In the genomic region with DNA sequence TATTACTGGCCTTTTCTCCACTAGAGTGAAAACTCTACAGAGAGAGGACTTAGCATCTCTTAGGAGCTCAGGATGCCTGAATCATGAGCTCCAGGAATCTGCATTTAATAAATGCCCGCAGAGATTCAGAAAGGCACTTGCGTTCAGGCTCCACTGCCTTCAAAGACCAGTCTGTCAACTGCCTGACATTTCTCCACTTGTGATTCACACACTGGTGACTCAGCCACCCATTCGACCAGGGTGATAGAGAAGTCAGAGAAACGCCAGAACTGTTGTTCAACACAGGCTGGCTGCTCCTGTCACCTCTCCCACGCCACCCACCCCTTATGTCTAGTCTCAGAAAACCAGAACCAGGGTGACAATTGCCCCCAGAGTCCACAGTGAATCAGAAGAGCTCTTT, we compare ENCODE assay signal across 8 cellular contexts. TPM values are rescaled to one million over a fixed set of nuclear protein-coding genes. Genes with fewer than 3 reads are reported as not detected.
DNase-seq lines count a peak whose midpoint lies in the region; ATAC-seq, FAIRE-seq and TF ChIP-seq lines count a peak whose summit lies in the region.

No MANE protein-coding gene starts in this region.

- no peaks in the 10 kb centered on the region for H3K9me3 ChIP-seq in astrocyte (ENCODE audit: insufficient read depth, low read depth, low read length)
- H3K9me3 ChIP-seq in muscle layer of duodenum (ENCODE audit: control insufficient read depth in 1 of 2, low read length in 2 of 2): no peaks in the 10 kb centered on the region
- H3K9me3 ChIP-seq in thyroid gland: no peaks in the 10 kb centered on the region

- H4K20me1 ChIP-seq in astrocyte (ENCODE audit: insufficient read depth, low read length): no peaks in the 10 kb centered on the region

- H3K9me3 Mint-ChIP-seq in astrocyte (ENCODE audit: unreplicated experiment): no peaks in the 10 kb centered on the region

- H3K27me3 ChIP-seq in astrocyte (ENCODE audit: insufficient read depth, low read length): no peaks in the 10 kb centered on the region
- H3K27me3 ChIP-seq in muscle layer of duodenum (ENCODE audit: low read depth, low read length): no peaks in the 10 kb centered on the region
- no peaks in the 10 kb centered on the region for H3K27me3 ChIP-seq in thyroid gland

- intact Hi-C loops in thyroid gland (cut with DNase I): no loop called here

- H3K36me3 ChIP-seq in astrocyte (ENCODE audit: insufficient read depth, low read length) (no peaks in the 10 kb centered on the region), muscle layer of duodenum (ENCODE audit: control insufficient read depth in 1 of 2, insufficient read depth in 2 of 2, low read length in 2 of 2) (no peaks in the 10 kb centered on the region), thyroid gland (no peaks in the 10 kb centered on the region)

- no peaks in the 10 kb centered on the region for H3K36me3 Mint-ChIP-seq in astrocyte (ENCODE audit: low read depth, unreplicated experiment)

- no peaks in the 10 kb centered on the region for H3K27me3 Mint-ChIP-seq in astrocyte (ENCODE audit: low read depth, unreplicated experiment)

- H3K4me2 ChIP-seq in astrocyte (ENCODE audit: low read length): peak overlapping the region; percentile 74

- H3K9ac ChIP-seq in astrocyte (ENCODE audit: low read length): peak overlapping the region; percentile 41

- no peak overlapping the region for H3K4me3 Mint-ChIP-seq in astrocyte (ENCODE audit: unreplicated experiment)

- DNase-seq in activated T-cell treated with anti-CD3 and anti-CD28 coated beads for 24 hours (ENCODE audit: low read depth) (peak; percentile 81), RPMI7951 (ENCODE audit: low read depth) (peak; percentile 80), astrocyte (ENCODE audit: low read depth) (peak; percentile 82), thyroid gland (peak; percentile 60 to 73), NCI-H510A treated with DMSO at 0.1 percent for 48 hours (lab: John Stamatoyannopoulos, UW) (no peak)
- DNase-seq in activated T-cell treated with anti-CD3 and anti-CD28 coated beads, Interleukin-2, amount 50 U/mL, for 1 hour: no peak

- no peaks in the 10 kb centered on the region for H3K79me2 ChIP-seq in astrocyte (ENCODE audit: insufficient read depth, low read length)

- H3K27ac Mint-ChIP-seq in astrocyte (ENCODE audit: unreplicated experiment): peak overlapping the region; percentile 75

- WGBS in thyroid gland, 2 donors: 26 to 29% methylated on average over 5 of the region's 5 CpGs

- H3K4me3 ChIP-seq in astrocyte (ENCODE audit: insufficient read depth, low read depth, low read length): no peak overlapping the region
- H3K4me3 ChIP-seq in muscle layer of duodenum (ENCODE audit: low read depth in 1 of 2, low read length in 2 of 2): no peak overlapping the region
- no peak overlapping the region for H3K4me3 ChIP-seq in thyroid gland (replicated peaks in 1 of 3)

- H2AFZ ChIP-seq in astrocyte (ENCODE audit: low read depth, low read length): peak overlapping the region; percentile 15

- H3K27ac ChIP-seq in astrocyte (ENCODE audit: low read depth, low read length): peak overlapping the region; percentile 60
- H3K27ac ChIP-seq in muscle layer of duodenum (ENCODE audit: low read length): peak overlapping the region; percentile 15
- no peak overlapping the region for H3K27ac ChIP-seq in thyroid gland

- no peak for ATAC-seq in GM19455 (IDR thresholded peaks at IDR 0.05; ENCODE audit: unreplicated experiment)

- TF ChIP-seq POLR2A in thyroid gland (IDR thresholded peaks at IDR 0.05): no peak

- H3K4me1 ChIP-seq in astrocyte (ENCODE audit: insufficient read depth, low read length): peaks cover 24% of the 10 kb centered on the region
- H3K4me1 ChIP-seq in muscle layer of duodenum (ENCODE audit: control insufficient read depth in 1 of 2, insufficient read depth in 2 of 2, low read length in 2 of 2): peaks cover 0 to 11% of the 10 kb centered on the region in 2 donors
- peaks cover 0 to 14% of the 10 kb centered on the region in 2 donors for H3K4me1 ChIP-seq in thyroid gland

- peak; percentile 50 for FAIRE-seq in astrocyte (lab: Jason Lieb, UNC)

- peaks cover 33% of the 10 kb centered on the region for H3K4me1 Mint-ChIP-seq in astrocyte (ENCODE audit: low read depth, unreplicated experiment)

- TF ChIP-seq CTCF in astrocyte (IDR thresholded peaks at IDR 0.05; ENCODE audit: insufficient read depth, low read depth, low read length) (no peak), thyroid gland (IDR thresholded peaks at IDR 0.05) (no peak)

RNA-seq across cellular contexts. Expression of gene LBR, which starts 26.9 kb away (rescaled TPM):
- total RNA-seq in RPMI7951 (2014; rRNA removed; shearing (Covaris generic)): 26.1 and 38.2 TPM in 2 replicates
- total RNA-seq in astrocyte (35.0 and 42.6 TPM in 2 replicates), thyroid gland (10 to 100 TPM; 33.1 to 46.7 (median 36.8) TPM)

Comparison
In these comparisons a context has a peak if more than half of its experiments do, and no peak if none do; other contexts are left out.
1. DNase-seq: peak in activated T-cell treated with anti-CD3 and anti-CD28 coated beads for 24 hours (single experiment), RPMI7951 (single experiment), astrocyte (single experiment) and thyroid gland (2 of 2); none in activated T-cell treated with anti-CD3 and anti-CD28 coated beads, Interleukin-2, amount 50 U/mL, for 1 hour (single experiment) and NCI-H510A treated with DMSO at 0.1 percent for 48 hours (single experiment).
2. H3K27ac ChIP-seq: peak in astrocyte (single experiment) and muscle layer of duodenum (single experiment); none in thyroid gland (0 of 3).